ENCODE assay signal across 1 cellular context in the genomic region with DNA sequence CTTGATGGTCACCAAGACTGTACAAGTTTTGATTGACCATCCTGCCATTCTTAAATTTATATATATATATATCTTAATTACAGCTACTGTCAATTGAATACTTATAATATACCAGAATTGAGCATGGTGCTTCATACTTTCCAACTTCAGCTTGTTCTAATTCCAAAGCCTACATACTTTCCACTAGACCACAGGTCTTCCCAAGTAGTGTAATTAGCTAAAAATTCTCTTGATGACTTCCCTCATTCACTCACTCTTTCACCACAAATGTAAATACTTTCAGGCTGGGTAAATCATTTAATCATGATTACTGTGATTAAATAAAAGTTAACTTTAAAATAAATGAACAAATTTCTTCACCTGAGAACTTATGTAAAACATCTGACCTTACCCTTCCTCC.
TF ChIP-seq lines count a peak whose summit lies in the region.

No MANE protein-coding gene starts in this region.

TF ChIP-seq in HepG2, 621 proteins besides CTCF, POLR2A, EP300 and RAD21:
- TF ChIP-seq BHLHE40 (IDR thresholded peaks at IDR 0.05; ENCODE audit: low read length), result no peak
- TF ChIP-seq, protein P1, sequence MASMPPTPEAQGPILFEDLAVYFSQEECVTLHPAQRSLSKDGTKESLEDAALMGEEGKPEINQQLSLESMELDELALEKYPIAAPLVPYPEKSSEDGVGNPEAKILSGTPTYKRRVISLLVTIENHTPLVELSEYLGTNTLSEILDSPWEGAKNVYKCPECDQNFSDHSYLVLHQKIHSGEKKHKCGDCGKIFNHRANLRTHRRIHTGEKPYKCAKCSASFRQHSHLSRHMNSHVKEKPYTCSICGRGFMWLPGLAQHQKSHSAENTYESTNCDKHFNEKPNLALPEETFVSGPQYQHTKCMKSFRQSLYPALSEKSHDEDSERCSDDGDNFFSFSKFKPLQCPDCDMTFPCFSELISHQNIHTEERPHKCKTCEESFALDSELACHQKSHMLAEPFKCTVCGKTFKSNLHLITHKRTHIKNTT (CRISPR knock-in tag; IDR thresholded peaks at IDR 0.05), result no peak
- TF ChIP-seq, protein P2, sequence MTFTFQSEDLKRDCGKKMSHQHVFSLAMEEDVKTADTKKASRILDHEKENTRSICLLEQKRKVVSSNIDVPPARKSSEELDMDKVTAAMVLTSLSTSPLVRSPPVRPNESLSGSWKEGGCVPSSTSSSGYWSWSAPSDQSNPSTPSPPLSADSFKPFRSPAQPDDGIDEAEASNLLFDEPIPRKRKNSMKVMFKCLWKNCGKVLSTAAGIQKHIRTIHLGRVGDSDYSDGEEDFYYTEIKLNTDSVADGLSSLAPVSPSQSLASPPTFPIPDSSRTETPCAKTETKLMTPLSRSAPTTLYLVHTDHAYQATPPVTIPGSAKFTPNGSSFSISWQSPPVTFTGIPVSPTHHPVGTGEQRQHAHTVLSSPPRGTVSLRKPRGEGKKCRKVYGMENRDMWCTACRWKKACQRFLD (CRISPR knock-in tag; IDR thresholded peaks at IDR 0.05; ENCODE audit: borderline replicate concordance), result no peak
- no peak for TF ChIP-seq NONO (IDR thresholded peaks at IDR 0.05)
- no peak for TF ChIP-seq NONO (CRISPR knock-in tag; conservative IDR thresholded peaks at IDR 0.05)
- TF ChIP-seq ZBTB8A (CRISPR knock-in tag; IDR thresholded peaks at IDR 0.05; ENCODE audit: borderline replicate concordance, low read depth), result no peak
- no peak for TF ChIP-seq ZKSCAN1 (IDR thresholded peaks at IDR 0.05; ENCODE audit: low read length)
- TF ChIP-seq, protein P3, sequence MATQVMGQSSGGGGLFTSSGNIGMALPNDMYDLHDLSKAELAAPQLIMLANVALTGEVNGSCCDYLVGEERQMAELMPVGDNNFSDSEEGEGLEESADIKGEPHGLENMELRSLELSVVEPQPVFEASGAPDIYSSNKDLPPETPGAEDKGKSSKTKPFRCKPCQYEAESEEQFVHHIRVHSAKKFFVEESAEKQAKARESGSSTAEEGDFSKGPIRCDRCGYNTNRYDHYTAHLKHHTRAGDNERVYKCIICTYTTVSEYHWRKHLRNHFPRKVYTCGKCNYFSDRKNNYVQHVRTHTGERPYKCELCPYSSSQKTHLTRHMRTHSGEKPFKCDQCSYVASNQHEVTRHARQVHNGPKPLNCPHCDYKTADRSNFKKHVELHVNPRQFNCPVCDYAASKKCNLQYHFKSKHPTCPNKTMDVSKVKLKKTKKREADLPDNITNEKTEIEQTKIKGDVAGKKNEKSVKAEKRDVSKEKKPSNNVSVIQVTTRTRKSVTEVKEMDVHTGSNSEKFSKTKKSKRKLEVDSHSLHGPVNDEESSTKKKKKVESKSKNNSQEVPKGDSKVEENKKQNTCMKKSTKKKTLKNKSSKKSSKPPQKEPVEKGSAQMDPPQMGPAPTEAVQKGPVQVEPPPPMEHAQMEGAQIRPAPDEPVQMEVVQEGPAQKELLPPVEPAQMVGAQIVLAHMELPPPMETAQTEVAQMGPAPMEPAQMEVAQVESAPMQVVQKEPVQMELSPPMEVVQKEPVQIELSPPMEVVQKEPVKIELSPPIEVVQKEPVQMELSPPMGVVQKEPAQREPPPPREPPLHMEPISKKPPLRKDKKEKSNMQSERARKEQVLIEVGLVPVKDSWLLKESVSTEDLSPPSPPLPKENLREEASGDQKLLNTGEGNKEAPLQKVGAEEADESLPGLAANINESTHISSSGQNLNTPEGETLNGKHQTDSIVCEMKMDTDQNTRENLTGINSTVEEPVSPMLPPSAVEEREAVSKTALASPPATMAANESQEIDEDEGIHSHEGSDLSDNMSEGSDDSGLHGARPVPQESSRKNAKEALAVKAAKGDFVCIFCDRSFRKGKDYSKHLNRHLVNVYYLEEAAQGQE (IDR thresholded peaks at IDR 0.05; ENCODE audit: borderline replicate concordance in 1 of 2, low read depth in 1 of 2, low read length in 2 of 2), result no peak
- no peak for TF ChIP-seq PCBP1 (IDR thresholded peaks at IDR 0.05; ENCODE audit: borderline replicate concordance, low read depth, low read length)
- TF ChIP-seq, protein P4, sequence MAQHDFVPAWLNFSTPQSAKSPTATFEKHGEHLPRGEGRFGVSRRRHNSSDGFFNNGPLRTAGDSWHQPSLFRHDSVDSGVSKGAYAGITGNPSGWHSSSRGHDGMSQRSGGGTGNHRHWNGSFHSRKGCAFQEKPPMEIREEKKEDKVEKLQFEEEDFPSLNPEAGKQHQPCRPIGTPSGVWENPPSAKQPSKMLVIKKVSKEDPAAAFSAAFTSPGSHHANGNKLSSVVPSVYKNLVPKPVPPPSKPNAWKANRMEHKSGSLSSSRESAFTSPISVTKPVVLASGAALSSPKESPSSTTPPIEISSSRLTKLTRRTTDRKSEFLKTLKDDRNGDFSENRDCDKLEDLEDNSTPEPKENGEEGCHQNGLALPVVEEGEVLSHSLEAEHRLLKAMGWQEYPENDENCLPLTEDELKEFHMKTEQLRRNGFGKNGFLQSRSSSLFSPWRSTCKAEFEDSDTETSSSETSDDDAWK (CRISPR knock-in tag; IDR thresholded peaks at IDR 0.05), result no peak
- TF ChIP-seq, protein P5, sequence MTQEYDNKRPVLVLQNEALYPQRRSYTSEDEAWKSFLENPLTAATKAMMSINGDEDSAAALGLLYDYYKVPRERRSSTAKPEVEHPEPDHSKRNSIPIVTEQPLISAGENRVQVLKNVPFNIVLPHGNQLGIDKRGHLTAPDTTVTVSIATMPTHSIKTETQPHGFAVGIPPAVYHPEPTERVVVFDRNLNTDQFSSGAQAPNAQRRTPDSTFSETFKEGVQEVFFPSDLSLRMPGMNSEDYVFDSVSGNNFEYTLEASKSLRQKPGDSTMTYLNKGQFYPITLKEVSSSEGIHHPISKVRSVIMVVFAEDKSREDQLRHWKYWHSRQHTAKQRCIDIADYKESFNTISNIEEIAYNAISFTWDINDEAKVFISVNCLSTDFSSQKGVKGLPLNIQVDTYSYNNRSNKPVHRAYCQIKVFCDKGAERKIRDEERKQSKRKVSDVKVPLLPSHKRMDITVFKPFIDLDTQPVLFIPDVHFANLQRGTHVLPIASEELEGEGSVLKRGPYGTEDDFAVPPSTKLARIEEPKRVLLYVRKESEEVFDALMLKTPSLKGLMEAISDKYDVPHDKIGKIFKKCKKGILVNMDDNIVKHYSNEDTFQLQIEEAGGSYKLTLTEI (CRISPR knock-in tag; conservative IDR thresholded peaks at IDR 0.05), result no peak
- TF ChIP-seq, protein P6, sequence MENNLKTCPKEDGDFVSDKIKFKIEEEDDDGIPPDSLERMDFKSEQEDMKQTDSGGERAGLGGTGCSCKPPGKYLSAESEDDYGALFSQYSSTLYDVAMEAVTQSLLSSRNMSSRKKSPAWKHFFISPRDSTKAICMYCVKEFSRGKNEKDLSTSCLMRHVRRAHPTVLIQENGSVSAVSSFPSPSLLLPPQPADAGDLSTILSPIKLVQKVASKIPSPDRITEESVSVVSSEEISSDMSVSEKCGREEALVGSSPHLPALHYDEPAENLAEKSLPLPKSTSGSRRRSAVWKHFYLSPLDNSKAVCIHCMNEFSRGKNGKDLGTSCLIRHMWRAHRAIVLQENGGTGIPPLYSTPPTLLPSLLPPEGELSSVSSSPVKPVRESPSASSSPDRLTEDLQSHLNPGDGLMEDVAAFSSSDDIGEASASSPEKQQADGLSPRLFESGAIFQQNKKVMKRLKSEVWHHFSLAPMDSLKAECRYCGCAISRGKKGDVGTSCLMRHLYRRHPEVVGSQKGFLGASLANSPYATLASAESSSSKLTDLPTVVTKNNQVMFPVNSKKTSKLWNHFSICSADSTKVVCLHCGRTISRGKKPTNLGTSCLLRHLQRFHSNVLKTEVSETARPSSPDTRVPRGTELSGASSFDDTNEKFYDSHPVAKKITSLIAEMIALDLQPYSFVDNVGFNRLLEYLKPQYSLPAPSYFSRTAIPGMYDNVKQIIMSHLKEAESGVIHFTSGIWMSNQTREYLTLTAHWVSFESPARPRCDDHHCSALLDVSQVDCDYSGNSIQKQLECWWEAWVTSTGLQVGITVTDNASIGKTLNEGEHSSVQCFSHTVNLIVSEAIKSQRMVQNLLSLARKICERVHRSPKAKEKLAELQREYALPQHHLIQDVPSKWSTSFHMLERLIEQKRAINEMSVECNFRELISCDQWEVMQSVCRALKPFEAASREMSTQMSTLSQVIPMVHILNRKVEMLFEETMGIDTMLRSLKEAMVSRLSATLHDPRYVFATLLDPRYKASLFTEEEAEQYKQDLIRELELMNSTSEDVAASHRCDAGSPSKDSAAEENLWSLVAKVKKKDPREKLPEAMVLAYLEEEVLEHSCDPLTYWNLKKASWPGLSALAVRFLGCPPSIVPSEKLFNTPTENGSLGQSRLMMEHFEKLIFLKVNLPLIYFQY (CRISPR knock-in tag; IDR thresholded peaks at IDR 0.05; ENCODE audit: borderline replicate concordance), result no peak
- TF ChIP-seq, protein P7, sequence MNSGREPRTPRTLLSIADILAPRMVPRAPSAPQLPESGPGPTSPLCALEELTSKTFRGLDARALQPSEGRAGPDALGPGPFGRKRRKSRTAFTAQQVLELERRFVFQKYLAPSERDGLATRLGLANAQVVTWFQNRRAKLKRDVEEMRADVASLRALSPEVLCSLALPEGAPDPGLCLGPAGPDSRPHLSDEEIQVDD (CRISPR knock-in tag; IDR thresholded peaks at IDR 0.05; ENCODE audit: borderline replicate concordance), result no peak
- TF ChIP-seq ELF1 (CRISPR knock-in tag; IDR thresholded peaks at IDR 0.05), result no peak
- TF ChIP-seq HDAC6 (IDR thresholded peaks at IDR 0.05; ENCODE audit: low read depth, low read length), result no peak
- TF ChIP-seq CCAR2 (optimal IDR thresholded peaks at IDR 0.05; ENCODE audit: low read depth, low read length), result no peak
- TF ChIP-seq, protein P8, sequence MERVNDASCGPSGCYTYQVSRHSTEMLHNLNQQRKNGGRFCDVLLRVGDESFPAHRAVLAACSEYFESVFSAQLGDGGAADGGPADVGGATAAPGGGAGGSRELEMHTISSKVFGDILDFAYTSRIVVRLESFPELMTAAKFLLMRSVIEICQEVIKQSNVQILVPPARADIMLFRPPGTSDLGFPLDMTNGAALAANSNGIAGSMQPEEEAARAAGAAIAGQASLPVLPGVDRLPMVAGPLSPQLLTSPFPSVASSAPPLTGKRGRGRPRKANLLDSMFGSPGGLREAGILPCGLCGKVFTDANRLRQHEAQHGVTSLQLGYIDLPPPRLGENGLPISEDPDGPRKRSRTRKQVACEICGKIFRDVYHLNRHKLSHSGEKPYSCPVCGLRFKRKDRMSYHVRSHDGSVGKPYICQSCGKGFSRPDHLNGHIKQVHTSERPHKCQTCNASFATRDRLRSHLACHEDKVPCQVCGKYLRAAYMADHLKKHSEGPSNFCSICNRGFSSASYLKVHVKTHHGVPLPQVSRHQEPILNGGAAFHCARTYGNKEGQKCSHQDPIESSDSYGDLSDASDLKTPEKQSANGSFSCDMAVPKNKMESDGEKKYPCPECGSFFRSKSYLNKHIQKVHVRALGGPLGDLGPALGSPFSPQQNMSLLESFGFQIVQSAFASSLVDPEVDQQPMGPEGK (CRISPR knock-in tag; IDR thresholded peaks at IDR 0.05), result no peak
- TF ChIP-seq ZNF766 (CRISPR knock-in tag; IDR thresholded peaks at IDR 0.05; ENCODE audit: borderline replicate concordance), result no peak
